ENCODE assay signal across 15 cellular contexts in genomic region chr4:44988011-44988410, GRCh38.
A peak's percentile ranks its signal among the peaks of the same experiment; 100 is the strongest.
DNase-seq lines count a peak whose midpoint lies in the region; TF ChIP-seq lines count a peak whose summit lies in the region.
"Had no signal": no experiment of that assay in that cellular context is flagged by ENCODE, and none has a peak within 500 bp of the region (broad histone marks: within the 10 kb centered on the region; RNA-seq: fewer than 3 reads in every experiment).

No MANE protein-coding gene starts in this region.

- no peaks in the 10 kb centered on the region for H3K4me1 ChIP-seq in BE2C
- H3K4me1 ChIP-seq: A549; BLaER1 treated with 17β-estradiol and CSF1 and Interleukin-3, amounts not matched to agents 10 nM and 100 nM; Caco-2 had no signal

- no peaks in the 10 kb centered on the region for H3K9me3 ChIP-seq in BE2C
- H3K9me3 ChIP-seq: A549; BLaER1 treated with 17β-estradiol and CSF1 and Interleukin-3, amounts not matched to agents 10 nM and 100 nM; Caco-2 had no signal

- no peaks in the 10 kb centered on the region for H3K36me3 ChIP-seq in BE2C
- H3K36me3 ChIP-seq: BLaER1 treated with 17β-estradiol and CSF1 and Interleukin-3, amounts not matched to agents 10 nM and 100 nM had no signal

- H3K27me3 ChIP-seq in BE2C = peaks cover 2% of the 10 kb centered on the region; the same call in 1 of the 2 replicates
- H3K27me3 ChIP-seq: BLaER1 treated with 17β-estradiol and CSF1 and Interleukin-3, amounts not matched to agents 10 nM and 100 nM had no signal

- H3K4me3 ChIP-seq in BE2C (ENCODE audit: low read depth, low read length) = no peak overlapping the region
- H3K4me3 ChIP-seq: A549; BLaER1 treated with 17β-estradiol and CSF1 and Interleukin-3, amounts not matched to agents 10 nM and 100 nM had no signal

- TF ChIP-seq CTCF in BE2C (IDR thresholded peaks at IDR 0.05; ENCODE audit: low read depth, low read length) = no peak

- DNase-seq in DMS 273 (lab: John Stamatoyannopoulos, UW; ENCODE audit: unreplicated experiment) = peak; percentile 18
- no peak for DNase-seq in DMS 273 treated with DMSO at 0.1 percent for 48 hours (lab: John Stamatoyannopoulos, UW)
- DNase-seq in BE2C = peak; percentile 42
- peak; percentile 5 for DNase-seq in NCI-H2171 (lab: John Stamatoyannopoulos, UW)
- peak; percentile 4 for DNase-seq in RPMI8226
- no peak for DNase-seq in activated effector memory CD4-positive, alpha-beta T cell treated with Interleukin-2 at 50 U/mL for 16 hours
- no peak for DNase-seq in OCI-M2 (lab: John Stamatoyannopoulos, UW; ENCODE audit: unreplicated experiment)
- DNase-seq: Caco-2, DMS79 treated with DMSO at 0.1 percent for 48 hours, GF-D8, GOT3, H7, HFFc6 had no signal

Comparison
In these comparisons a context has a peak if more than half of its experiments do, and no peak if none do; other contexts are left out.
1. DNase-seq: peak in DMS 273 (single experiment), BE2C (single experiment), NCI-H2171 (single experiment) and RPMI8226 (single experiment); none in DMS 273 treated with DMSO at 0.1 percent for 48 hours (single experiment), activated effector memory CD4-positive, alpha-beta T cell treated with Interleukin-2 at 50 U/mL for 16 hours (single experiment) and OCI-M2 (single experiment).